30 cellular contexts compared by ENCODE assay signal in the genomic region with DNA sequence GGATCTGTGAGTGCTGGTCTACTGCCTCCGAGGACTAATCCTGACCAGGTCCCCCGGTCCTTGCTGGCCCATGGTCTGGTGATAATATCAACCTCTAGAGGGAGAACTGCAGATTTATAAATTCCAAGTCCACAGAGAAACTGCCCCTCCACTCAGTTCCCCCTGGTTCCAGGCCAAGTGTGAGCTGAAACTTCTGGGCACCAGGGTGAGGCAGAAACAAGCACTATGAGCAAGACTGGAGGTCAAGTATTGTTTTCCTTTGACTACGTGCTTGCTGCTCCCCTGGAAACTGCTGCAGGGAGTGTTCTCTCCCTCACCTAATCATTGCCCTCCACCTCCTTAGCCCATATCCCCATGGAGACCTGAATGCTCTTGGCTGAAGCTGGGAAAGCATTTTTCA.
DNase-seq lines count a peak whose midpoint lies in the region; ATAC-seq, FAIRE-seq and TF ChIP-seq lines count a peak whose summit lies in the region.
"Had no signal": no experiment of that assay in that cellular context is flagged by ENCODE, and none has a peak within 500 bp of the region (broad histone marks: within the 10 kb centered on the region; RNA-seq: fewer than 3 reads in every experiment).

No MANE protein-coding gene starts in this region.

- no peak for TF ChIP-seq EP300 in HepG2 (IDR thresholded peaks at IDR 0.05; ENCODE audit: low read depth in 2 of 2, low read length in 2 of 2)
- TF ChIP-seq EP300 in HepG2 (CRISPR knock-in tag; IDR thresholded peaks at IDR 0.05; ENCODE audit: borderline replicate concordance) = no peak
- no peak for TF ChIP-seq EP300 in gastroesophageal sphincter (IDR thresholded peaks at IDR 0.05)

- H3K4me3 ChIP-seq in HepG2 (replicated peaks in 1 of 3; ENCODE audit: insufficient read depth in 1 of 3, low read depth in 2 of 3, low read length in 3 of 3) (no peak overlapping the region), right lobe of liver (no peak overlapping the region), astrocyte of the cerebellum (ENCODE audit: low read depth, low read length) (no peak overlapping the region), gastroesophageal sphincter (no peak overlapping the region), aorta (ENCODE audit: low read length in 2 of 2) (no peak overlapping the region)
- H3K4me3 ChIP-seq: heart right ventricle, lower lobe of right lung, prostate gland had no signal

- no peak for FAIRE-seq in HepG2 (lab: Jason Lieb, UNC)
- FAIRE-seq: GM18507, H54, RCC 7860 had no signal

- ATAC-seq in HepG2 (peak; percentile 57), right lobe of liver (no peak), gastroesophageal sphincter (no peak), aorta (ENCODE audit: low FRiP score) (peak; percentile 43), HG02588 (IDR thresholded peaks at IDR 0.05; ENCODE audit: unreplicated experiment) (no peak), left ventricle myocardium superior (no peak)
- ATAC-seq in stimulated activated naive CD8-positive, alpha-beta T cell treated with anti-CD3 and anti-CD28 coated beads, Interleukin-15, Interleukin-2, amounts not matched to agents 100 U/mL and 50 U/mL, for 24 hours = no peak
- ATAC-seq: effector memory CD8-positive, alpha-beta T cell; foreskin keratinocyte; heart right ventricle; lower lobe of right lung; stimulated activated effector memory CD8-positive, alpha-beta T cell treated with anti-CD3 and anti-CD28 coated beads, Interleukin-12 subunit alpha, Interleukin-12 subunit beta, amount 100 ng/mL, for 72 hours had no signal

- H3K27me3 ChIP-seq in HepG2 (ENCODE audit: control insufficient read depth in 1 of 2, insufficient read depth in 2 of 2, low read length in 2 of 2) (no peaks in the 10 kb centered on the region; a peak in 1 of 5 replicates), right lobe of liver (no peaks in the 10 kb centered on the region), gastroesophageal sphincter (no peaks in the 10 kb centered on the region), aorta (ENCODE audit: control insufficient read depth in 1 of 2, insufficient read depth in 2 of 2, low read length in 1 of 2) (no peaks in the 10 kb centered on the region)
- H3K27me3 ChIP-seq: heart right ventricle, neutrophil had no signal

- whole genome bisulfite sequencing in HepG2 (ENCODE audit: low lambda C conversion rate) = 0% methylated on average over 3 of the region's 3 CpGs
- WGBS in right lobe of liver (ENCODE audit: insufficient coverage, low coverage, low lambda C conversion rate, missing lambda C conversion rate) = 45% methylated on average over 3 of the region's 3 CpGs
- 22 to 56% methylated on average over 2 to 3 of the region's 3 CpGs for WGBS in gastroesophageal sphincter (ENCODE audit: low coverage in 1 of 2), 2 donors
- 21% methylated on average over 3 of the region's 3 CpGs for WGBS in aorta, 2 donors

- no TSS peak for BruUV-seq in HepG2 (replicated peaks; lab: Mats Ljungman, UMichigan)

- H2AFZ ChIP-seq in HepG2 (ENCODE audit: low read length) = no peak overlapping the region

- H3K9me3 ChIP-seq in HepG2 (ENCODE audit: low read length) (no peaks in the 10 kb centered on the region), right lobe of liver (no peaks in the 10 kb centered on the region), gastroesophageal sphincter (no peaks in the 10 kb centered on the region), aorta (ENCODE audit: control insufficient read depth, low read length) (no peaks in the 10 kb centered on the region)
- H3K9me3 ChIP-seq: heart right ventricle, lower lobe of right lung, neutrophil, prostate gland had no signal

- intact Hi-C loops in HepG2 (cut with micrococcal nuclease; ENCODE audit: unreplicated experiment) (no loop called here), right lobe of liver (cut with DNase I) (no loop called here), aorta (cut with DNase I) (no loop called here), left ventricle myocardium superior (cut with micrococcal nuclease) (no loop called here)

- in situ Hi-C loops in HepG2 (cut with HindIII; ENCODE audit: extremely low pct_ligation_motif_present, low pct_unique_long_range_greater_than_20kb) = no loop called here
- in situ Hi-C loops in astrocyte of the cerebellum (cut with HindIII; ENCODE audit: low sequenced_read_pairs) = no loop called here

- no peaks in the 10 kb centered on the region for H3K79me2 ChIP-seq in HepG2 (ENCODE audit: insufficient read depth, low read length)

- no peak overlapping the region for H3K27ac ChIP-seq in HepG2 (ENCODE audit: extremely low read length, insufficient read depth, low read length)
- H3K27ac ChIP-seq in right lobe of liver = no peak overlapping the region
- peak overlapping the region in 3 of 4 donors; percentile 3 to 46 (median 5) for H3K27ac ChIP-seq in gastroesophageal sphincter
- no peak overlapping the region for H3K27ac ChIP-seq in aorta (ENCODE audit: low read depth in 1 of 2, low read length in 2 of 2)
- H3K27ac ChIP-seq: foreskin keratinocyte, heart right ventricle, lower lobe of right lung, neutrophil, prostate gland had no signal

- CTCF ChIA-PET in HepG2 (lab: Yijun Ruan, JAX; ENCODE audit: low intra/inter-chr PET ratio, low total read pairs) = no interaction called here

- H3K9ac ChIP-seq in HepG2 (ENCODE audit: insufficient read depth, low read depth, low read length) = no peak overlapping the region

- TF ChIP-seq RAD21 in HepG2 (CRISPR knock-in tag; IDR thresholded peaks at IDR 0.05) = no peak

- TF ChIP-seq POLR2A in HepG2 (IDR thresholded peaks at IDR 0.05; ENCODE audit: insufficient read depth in 1 of 2, low read depth in 2 of 2, low read length in 2 of 2) (no peak), right lobe of liver (IDR thresholded peaks at IDR 0.05) (no peak), gastroesophageal sphincter (IDR thresholded peaks at IDR 0.05) (no peak)

- TF ChIP-seq CTCF in HepG2 (CRISPR knock-in tag; IDR thresholded peaks at IDR 0.05) = no peak
- no peak for TF ChIP-seq CTCF in right lobe of liver (IDR thresholded peaks at IDR 0.05)
- TF ChIP-seq CTCF in astrocyte of the cerebellum (IDR thresholded peaks at IDR 0.05; ENCODE audit: low read depth, low read length, missing control alignments) = peak; percentile 12
- peak in 1 of 4 experiments; percentile 18 for TF ChIP-seq CTCF in gastroesophageal sphincter (IDR thresholded peaks at IDR 0.05)

- POLR2A ChIA-PET in HepG2 (lab: Yijun Ruan, JAX) = no interaction called here

- DNase-seq in HepG2 (ENCODE audit: low spot score) (no peak), right lobe of liver (no peak), astrocyte of the cerebellum (ENCODE audit: low read depth) (no peak), aorta (peak in 1 of 2 donors; percentile 60), left ventricle myocardium superior (no peak)
- no peak for DNase-seq in stimulated activated naive CD8-positive, alpha-beta T cell treated with anti-CD3 and anti-CD28 coated beads, Interleukin-15, Interleukin-2, amounts not matched to agents 100 U/mL and 50 U/mL, for 24 hours
- DNase-seq: activated naive CD4-positive, alpha-beta T cell treated with anti-CD3 and anti-CD28 coated beads, Interleukin-2, amount 50 U/mL, for 16 hours; CD4-positive, alpha-beta memory T cell; cortex of kidney; DMS 273 treated with DMSO at 0.1 percent for 48 hours; effector memory CD8-positive, alpha-beta T cell; foreskin keratinocyte; heart right ventricle; lower lobe of right lung; midbrain; naive B cell; NCI-H1048; NCI-H1694; NCI-H2171; NCI-H524; SHP77 treated with DMSO at 0.1 percent for 48 hours; trophoblast cell had no signal

- H3K36me3 ChIP-seq in HepG2 (replicated peaks in 1 of 2; ENCODE audit: control insufficient read depth in 1 of 2, insufficient read depth in 2 of 2, low read length in 2 of 2) (no peaks in the 10 kb centered on the region), right lobe of liver (no peaks in the 10 kb centered on the region), gastroesophageal sphincter (no peaks in the 10 kb centered on the region), aorta (ENCODE audit: control insufficient read depth in 1 of 2, insufficient read depth in 2 of 2, low read length in 1 of 2) (no peaks in the 10 kb centered on the region)
- H3K36me3 ChIP-seq: heart right ventricle, lower lobe of right lung, neutrophil, prostate gland had no signal

- no peaks in the 10 kb centered on the region for H3K4me1 ChIP-seq in HepG2 (ENCODE audit: insufficient read depth, low read length)
- H3K4me1 ChIP-seq in right lobe of liver = no peaks in the 10 kb centered on the region
- peaks cover 0 to 11% (median 6%) of the 10 kb centered on the region in 3 donors for H3K4me1 ChIP-seq in gastroesophageal sphincter
- peaks cover 0 to 2% of the 10 kb centered on the region in 2 donors for H3K4me1 ChIP-seq in aorta (ENCODE audit: control insufficient read depth in 1 of 2, insufficient read depth in 2 of 2, low read length in 2 of 2)
- H3K4me1 ChIP-seq: heart right ventricle, lower lobe of right lung, prostate gland had no signal

- H4K20me1 ChIP-seq in HepG2 (ENCODE audit: insufficient read depth, low read length) = no peaks in the 10 kb centered on the region

- H3K4me2 ChIP-seq in HepG2 (ENCODE audit: low read depth, low read length) = no peak overlapping the region

TF ChIP-seq in HepG2, 621 proteins besides CTCF, POLR2A, EP300 and RAD21 (continues in another document):
- no peak for TF ChIP-seq AKAP8 (CRISPR knock-in tag; IDR thresholded peaks at IDR 0.05)
- no peak for TF ChIP-seq BCL6 (CRISPR knock-in tag; IDR thresholded peaks at IDR 0.05)
- TF ChIP-seq, protein P1, sequence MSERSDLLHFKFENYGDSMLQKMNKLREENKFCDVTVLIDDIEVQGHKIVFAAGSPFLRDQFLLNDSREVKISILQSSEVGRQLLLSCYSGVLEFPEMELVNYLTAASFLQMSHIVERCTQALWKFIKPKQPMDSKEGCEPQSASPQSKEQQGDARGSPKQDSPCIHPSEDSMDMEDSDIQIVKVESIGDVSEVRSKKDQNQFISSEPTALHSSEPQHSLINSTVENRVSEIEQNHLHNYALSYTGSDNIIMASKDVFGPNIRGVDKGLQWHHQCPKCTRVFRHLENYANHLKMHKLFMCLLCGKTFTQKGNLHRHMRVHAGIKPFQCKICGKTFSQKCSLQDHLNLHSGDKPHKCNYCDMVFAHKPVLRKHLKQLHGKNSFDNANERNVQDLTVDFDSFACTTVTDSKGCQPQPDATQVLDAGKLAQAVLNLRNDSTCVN (CRISPR knock-in tag; IDR thresholded peaks at IDR 0.05; ENCODE audit: borderline replicate concordance) = no peak
- TF ChIP-seq ZNF264 (CRISPR knock-in tag; IDR thresholded peaks at IDR 0.05) = no peak
- TF ChIP-seq ELF3 (CRISPR knock-in tag; IDR thresholded peaks at IDR 0.05) = no peak
- no peak for TF ChIP-seq NFRKB (IDR thresholded peaks at IDR 0.05)
- no peak for TF ChIP-seq SNAI1 (CRISPR knock-in tag; IDR thresholded peaks at IDR 0.05; ENCODE audit: borderline replicate concordance)
- no peak for TF ChIP-seq SAFB2 (CRISPR knock-in tag; IDR thresholded peaks at IDR 0.05; ENCODE audit: borderline replicate concordance, low read depth)

Comparison
In these comparisons a context has a peak if more than half of its experiments do, and no peak if none do; other contexts are left out.
1. ATAC-seq: peak in HepG2 (single experiment) and aorta (single experiment); none in right lobe of liver (0 of 4), gastroesophageal sphincter (single experiment), HG02588 (single experiment), stimulated activated naive CD8-positive, alpha-beta T cell treated with anti-CD3 and anti-CD28 coated beads, Interleukin-15, Interleukin-2, amounts not matched to agents 100 U/mL and 50 U/mL, for 24 hours (single experiment) and left ventricle myocardium superior (single experiment).
2. H3K27ac ChIP-seq: peak in gastroesophageal sphincter (3 of 4); none in HepG2 (single experiment), right lobe of liver (0 of 3) and aorta (0 of 2).